Comparison of ENCODE assay signal across 9 cellular contexts in genomic region chr9:110875275-110875674, GRCh38.
DNase-seq lines count a peak whose midpoint lies in the region; ATAC-seq and TF ChIP-seq lines count a peak whose summit lies in the region.
"Had no signal": no experiment of that assay in that cellular context is flagged by ENCODE, and none has a peak within 500 bp of the region (broad histone marks: within the 10 kb centered on the region; RNA-seq: fewer than 3 reads in every experiment).

No MANE protein-coding gene starts in this region.

- TF ChIP-seq CTCF in GM20000 (IDR thresholded peaks at IDR 0.05; ENCODE audit: extremely low read depth, missing control alignments) (no peak), heart right ventricle (IDR thresholded peaks at IDR 0.05) (peak in 1 of 9 donors; percentile 44), mammary epithelial cell (conservative IDR thresholded peaks at IDR 0.05 in 1 of 2, IDR thresholded peaks at IDR 0.05 in 1 of 2; ENCODE audit: extremely low read depth in 1 of 2, insufficient read depth in 1 of 2, low read depth in 1 of 2, low read length in 2 of 2) (no peak)
- TF ChIP-seq CTCF in CD8-positive, alpha-beta T cell (IDR thresholded peaks at IDR 0.05) = no peak

- no peaks in the 10 kb centered on the region for H3K36me3 ChIP-seq in heart right ventricle
- H3K36me3 ChIP-seq in CD8-positive, alpha-beta T cell (ENCODE audit: insufficient read depth, low read length) = no peaks in the 10 kb centered on the region
- H3K36me3 ChIP-seq in mammary epithelial cell (ENCODE audit: insufficient read depth, low read length) = peaks cover 5% of the 10 kb centered on the region
- H3K36me3 ChIP-seq: Peyer's patch had no signal

- H3K9me3 Mint-ChIP-seq in activated T-cell treated with anti-CD3 and anti-CD28 coated beads, Interleukin-2, amount 50 U/mL, for 72 hours = peaks cover 4 to 5% of the 10 kb centered on the region in 2 donors
- H3K9me3 Mint-ChIP-seq in CD8-positive, alpha-beta T cell = peaks cover 7% of the 10 kb centered on the region

- intact Hi-C loops in heart right ventricle (cut with DNase I) (no loop called here), mammary epithelial cell (cut with micrococcal nuclease) (no loop called here)
- intact Hi-C loops in CD8-positive, alpha-beta T cell (cut with DNase I, micrococcal nuclease) = no loop called here

- no peak overlapping the region for H3K27ac Mint-ChIP-seq in activated T-cell treated with anti-CD3 and anti-CD28 coated beads, Interleukin-2, amount 50 U/mL, for 72 hours
- H3K27ac Mint-ChIP-seq in CD8-positive, alpha-beta T cell = no peak overlapping the region

- POLR2A ChIA-PET in CD8-positive, alpha-beta T cell (lab: Charles Lee) = no interaction called here

- no peak overlapping the region for H3K9ac ChIP-seq in mammary epithelial cell (ENCODE audit: insufficient read depth, low read length)

- DNase-seq in AML-193 (lab: John Stamatoyannopoulos, UW) (peak; percentile 58 to 59), GM20000 (ENCODE audit: low spot score) (peak; percentile 30), KG1 (lab: John Stamatoyannopoulos, UW) (peak; percentile 93), heart right ventricle (peak; percentile 34 to 35), GOT3 (lab: John Stamatoyannopoulos, UW) (no peak), mammary epithelial cell (no peak)
- no peak for DNase-seq in activated T-cell treated with anti-CD3 and anti-CD28 coated beads, Interleukin-2, amount 50 U/mL, for 72 hours
- DNase-seq in CD8-positive, alpha-beta T cell = no peak

- dilution Hi-C loops in mammary epithelial cell (cut with HindIII; ENCODE audit: low sequenced_read_pairs) = no loop called here

- H3K9me3 ChIP-seq in heart right ventricle (no peaks in the 10 kb centered on the region), mammary epithelial cell (replicated peaks; ENCODE audit: insufficient read depth, low read length) (no peaks in the 10 kb centered on the region)
- no peaks in the 10 kb centered on the region for H3K9me3 ChIP-seq in CD8-positive, alpha-beta T cell (ENCODE audit: low read length)
- H3K9me3 ChIP-seq: Peyer's patch had no signal

- BruUV-seq in mammary epithelial cell (replicated peaks; lab: Mats Ljungman, UMichigan) = no TSS peak

- no peaks in the 10 kb centered on the region for H3K36me3 Mint-ChIP-seq in activated T-cell treated with anti-CD3 and anti-CD28 coated beads, Interleukin-2, amount 50 U/mL, for 72 hours (ENCODE audit: insufficient read depth in 2 of 2)
- no peaks in the 10 kb centered on the region for H3K36me3 Mint-ChIP-seq in CD8-positive, alpha-beta T cell

- WGBS in heart right ventricle, 2 donors = 73 to 74% methylated on average over 12 of the region's 12 CpGs
- 96% methylated on average over 11 of the region's 12 CpGs for WGBS in mammary epithelial cell (ENCODE audit: low coverage, missing lambda C conversion rate)

- H3K4me3 ChIP-seq in heart right ventricle (no peak overlapping the region), mammary epithelial cell (replicated peaks in 1 of 3; ENCODE audit: insufficient read depth in 1 of 3, low read depth in 2 of 3, low read length in 3 of 3) (no peak overlapping the region)
- H3K4me3 ChIP-seq in CD8-positive, alpha-beta T cell (ENCODE audit: low read depth, low read length) = no peak overlapping the region
- H3K4me3 ChIP-seq: Peyer's patch had no signal

- H3K4me1 Mint-ChIP-seq in activated T-cell treated with anti-CD3 and anti-CD28 coated beads, Interleukin-2, amount 50 U/mL, for 72 hours (ENCODE audit: low read depth) = no peaks in the 10 kb centered on the region
- no peaks in the 10 kb centered on the region for H3K4me1 Mint-ChIP-seq in CD8-positive, alpha-beta T cell (ENCODE audit: low read depth)

- in situ Hi-C loops in mammary epithelial cell (cut with MboI; ENCODE audit: low sequenced_read_pairs in 2 of 2) = no loop called here

- peak in 7 of 8 donors; percentile 57 to 86 (median 75) for ATAC-seq in heart right ventricle
- no peak for ATAC-seq in activated T-cell treated with anti-CD3 and anti-CD28 coated beads, Interleukin-2, amount 50 U/mL, for 72 hours (replicated peaks in 1 of 2)
- ATAC-seq in CD8-positive, alpha-beta T cell = no peak

- no peak overlapping the region for H3K4me3 Mint-ChIP-seq in activated T-cell treated with anti-CD3 and anti-CD28 coated beads, Interleukin-2, amount 50 U/mL, for 72 hours
- H3K4me3 Mint-ChIP-seq in CD8-positive, alpha-beta T cell = no peak overlapping the region

- no peaks in the 10 kb centered on the region for H3K27me3 Mint-ChIP-seq in activated T-cell treated with anti-CD3 and anti-CD28 coated beads, Interleukin-2, amount 50 U/mL, for 72 hours (ENCODE audit: low read depth)
- peaks cover 6% of the 10 kb centered on the region for H3K27me3 Mint-ChIP-seq in CD8-positive, alpha-beta T cell (ENCODE audit: low read depth)

- H4K20me1 ChIP-seq in mammary epithelial cell (ENCODE audit: insufficient read depth, low read length) = no peaks in the 10 kb centered on the region

- peaks cover 4% of the 10 kb centered on the region for H3K79me2 ChIP-seq in mammary epithelial cell (ENCODE audit: insufficient read depth, low read length)

- CTCF ChIA-PET in CD8-positive, alpha-beta T cell (lab: Charles Lee) = no interaction called here
- CTCF ChIA-PET in mammary epithelial cell (lab: Charles Lee; ENCODE audit: low non-redundant PET) = no interaction called here

- H3K27me3 ChIP-seq in heart right ventricle = no peaks in the 10 kb centered on the region
- H3K27me3 ChIP-seq in CD8-positive, alpha-beta T cell (ENCODE audit: insufficient read depth, low read length) = no peaks in the 10 kb centered on the region
- no peaks in the 10 kb centered on the region for H3K27me3 ChIP-seq in mammary epithelial cell (ENCODE audit: insufficient read depth, low read length)
- H3K27me3 ChIP-seq: Peyer's patch had no signal

- H3K4me1 ChIP-seq in heart right ventricle = peaks cover 0 to 4% (median 0%) of the 10 kb centered on the region in 9 donors
- no peaks in the 10 kb centered on the region for H3K4me1 ChIP-seq in CD8-positive, alpha-beta T cell (ENCODE audit: insufficient read depth, low read length)
- H3K4me1 ChIP-seq in mammary epithelial cell (ENCODE audit: insufficient read depth, low read length) = no peaks in the 10 kb centered on the region
- H3K4me1 ChIP-seq: Peyer's patch had no signal

- no peak overlapping the region for H2AFZ ChIP-seq in mammary epithelial cell (ENCODE audit: low read depth, low read length)

- no peak overlapping the region for H3K4me2 ChIP-seq in mammary epithelial cell (ENCODE audit: insufficient read depth, low read depth, low read length)

- H3K27ac ChIP-seq in heart right ventricle = no peak overlapping the region
- H3K27ac ChIP-seq in CD8-positive, alpha-beta T cell (ENCODE audit: low read depth, low read length) = no peak overlapping the region
- H3K27ac ChIP-seq in mammary epithelial cell (ENCODE audit: insufficient read depth, low read depth, low read length) = no peak overlapping the region
- H3K27ac ChIP-seq: Peyer's patch had no signal

Comparison
In these comparisons a context has a peak if more than half of its experiments do, and no peak if none do; other contexts are left out.
1. DNase-seq: peak in AML-193 (2 of 2), GM20000 (single experiment), KG1 (single experiment) and heart right ventricle (2 of 2); none in activated T-cell treated with anti-CD3 and anti-CD28 coated beads, Interleukin-2, amount 50 U/mL, for 72 hours (0 of 2), GOT3 (single experiment), CD8-positive, alpha-beta T cell (0 of 7) and mammary epithelial cell (single experiment).
2. ATAC-seq: peak in heart right ventricle (7 of 8); none in activated T-cell treated with anti-CD3 and anti-CD28 coated beads, Interleukin-2, amount 50 U/mL, for 72 hours (0 of 2) and CD8-positive, alpha-beta T cell (single experiment).